In genomic region chr12:123063535-123063934, GRCh38 we compare ENCODE assay signal across 8 cellular contexts.
DNase-seq lines count a peak whose midpoint lies in the region; ATAC-seq and TF ChIP-seq lines count a peak whose summit lies in the region.

No MANE protein-coding gene starts in this region.

- peak overlapping the region in 1 of 5 donors; percentile 30 for H3K4me3 Mint-ChIP-seq in immature natural killer cell

- peaks cover 0 to 3% (median 0%) of the 10 kb centered on the region in 3 donors for H3K27me3 Mint-ChIP-seq in immature natural killer cell (ENCODE audit: low read depth in 3 of 3)

- H3K27me3 ChIP-seq in A673 (replicated peaks; ENCODE audit: insufficient read depth, low read depth, low read length, poor library complexity): no peaks in the 10 kb centered on the region
- no peaks in the 10 kb centered on the region for H3K27me3 ChIP-seq in uterus

- intact Hi-C loops in A673 (cut with micrococcal nuclease; ENCODE audit: unreplicated experiment): no loop called here
- intact Hi-C loops in uterus (cut with DNase I; ENCODE audit: low total_unique reads): no loop called here

- in situ Hi-C loops in GM13977 (cut with MboI; ENCODE audit: low pct_unique_long_range_greater_than_20kb, low sequenced_read_pairs, unreplicated experiment): no loop called here

- H3K4me1 ChIP-seq in A673 (ENCODE audit: insufficient read depth, low read length, poor library complexity, severe bottlenecking): no peaks in the 10 kb centered on the region
- peaks cover 21 to 32% of the 10 kb centered on the region in 2 donors for H3K4me1 ChIP-seq in uterus

- no peaks in the 10 kb centered on the region for H3K36me3 ChIP-seq in A673 (ENCODE audit: insufficient read depth, low read length, poor library complexity, severe bottlenecking)
- H3K36me3 ChIP-seq in uterus: no peaks in the 10 kb centered on the region

- no peak overlapping the region for H3K4me3 ChIP-seq in A673 (ENCODE audit: low read depth, low read length, poor library complexity, severe bottlenecking)
- H3K4me3 ChIP-seq in uterus: no peak overlapping the region

- ATAC-seq in SK-N-SH treated with all-trans-retinoic acid at 6 μM for 48 hours: peak; percentile 66
- no peak for ATAC-seq in GM21423 (IDR thresholded peaks at IDR 0.05; ENCODE audit: unreplicated experiment)

- H3K36me3 Mint-ChIP-seq in immature natural killer cell: no peaks in the 10 kb centered on the region

- no peaks in the 10 kb centered on the region for H3K9me3 Mint-ChIP-seq in immature natural killer cell

- POLR2A ChIA-PET in A673 (lab: Charles Lee; ENCODE audit: low non-redundant PET): no interaction called here

- BruUV-seq in A673 (replicated peaks; lab: Mats Ljungman, UMichigan): no TSS peak

- H3K9me3 ChIP-seq in A673 (ENCODE audit: low read depth, low read length, poor library complexity, severe bottlenecking) (no peaks in the 10 kb centered on the region), uterus (no peaks in the 10 kb centered on the region)

- H3K27ac ChIP-seq in A673 (ENCODE audit: low read depth, low read length, poor library complexity, severe bottlenecking) (no peak overlapping the region), uterus (peak overlapping the region; percentile 59 to 62)

- CTCF ChIA-PET in A673 (lab: Charles Lee): no interaction called here

- H3K4me1 Mint-ChIP-seq in immature natural killer cell: peaks cover 83 to 84% of the 10 kb centered on the region in 2 donors

- no peak for TF ChIP-seq POLR2A in uterus (IDR thresholded peaks at IDR 0.05)

- DNase-seq in A673 (ENCODE audit: low spot score): peak; percentile 49
- DNase-seq in GM13977 (ENCODE audit: low spot score): no peak
- DNase-seq in immature natural killer cell: no peak
- no peak for DNase-seq in uterus
- no peak for DNase-seq in cortex of kidney (lab: John Stamatoyannopoulos, UW)
- no peak for DNase-seq in NCI-H1930 (lab: John Stamatoyannopoulos, UW)

- peak; percentile 49 for TF ChIP-seq CTCF in A673 (conservative IDR thresholded peaks at IDR 0.05; ENCODE audit: low read depth, low read length)
- peak; percentile 38 for TF ChIP-seq CTCF in GM13977 (IDR thresholded peaks at IDR 0.05; ENCODE audit: extremely low read depth, insufficient read depth, missing control alignments)
- no peak for TF ChIP-seq CTCF in uterus (IDR thresholded peaks at IDR 0.05)

- peak overlapping the region in 4 of 6 donors; percentile 45 to 76 (median 57) for H3K27ac Mint-ChIP-seq in immature natural killer cell

TF ChIP-seq in SK-N-SH treated with all-trans-retinoic acid at 6 μM for 48 hours, 23 proteins besides CTCF, POLR2A, EP300 and RAD21:
- TF ChIP-seq TOX (CRISPR knock-in tag; IDR thresholded peaks at IDR 0.05; ENCODE audit: borderline replicate concordance): no peak
- TF ChIP-seq SNAI2 (CRISPR knock-in tag; IDR thresholded peaks at IDR 0.05): no peak
- no peak for TF ChIP-seq CSRNP3 (CRISPR knock-in tag; IDR thresholded peaks at IDR 0.05)
- TF ChIP-seq ESRRG (CRISPR knock-in tag; IDR thresholded peaks at IDR 0.05): no peak
- TF ChIP-seq PPARA (CRISPR knock-in tag; IDR thresholded peaks at IDR 0.05; ENCODE audit: borderline replicate concordance): no peak
- TF ChIP-seq PATZ1 (CRISPR knock-in tag; IDR thresholded peaks at IDR 0.05; ENCODE audit: borderline replicate concordance): no peak
- no peak for TF ChIP-seq ARNTL (CRISPR knock-in tag; IDR thresholded peaks at IDR 0.05; ENCODE audit: borderline replicate concordance, low read depth)
- no peak for TF ChIP-seq GLIS3 (CRISPR knock-in tag; IDR thresholded peaks at IDR 0.05)
- no peak for TF ChIP-seq ZNF8 (CRISPR knock-in tag; IDR thresholded peaks at IDR 0.05)
TF ChIP-seq in SK-N-SH treated with all-trans-retinoic acid at 6 μM for 48 hours: peak in this region for 0.

Comparison
In these comparisons a context has a peak if more than half of its experiments do, and no peak if none do; other contexts are left out.
1. CTCF ChIP-seq: peak in A673 (single experiment) and GM13977 (single experiment); none in uterus (0 of 4).